In genomic region chr11:123751777-123752176, GRCh38 we compare ENCODE assay signal across 21 cellular contexts. TPM values are rescaled to one million over a fixed set of nuclear protein-coding genes. Genes with fewer than 3 reads are reported as not detected.
A peak's percentile ranks its signal among the peaks of the same experiment; 100 is the strongest.
DNase-seq lines count a peak whose midpoint lies in the region; ATAC-seq and TF ChIP-seq lines count a peak whose summit lies in the region.
"Had no signal": no experiment of that assay in that cellular context is flagged by ENCODE, and none has a peak within 500 bp of the region (broad histone marks: within the 10 kb centered on the region; RNA-seq: fewer than 3 reads in every experiment).

No MANE protein-coding gene starts in this region.

- ATAC-seq in left lung (peak; percentile 59), HG03025 (IDR thresholded peaks at IDR 0.05; ENCODE audit: low FRiP score, unreplicated experiment) (no peak)
- ATAC-seq: CD8-positive, alpha-beta T cell had no signal

- TF ChIP-seq CTCF in left lung (IDR thresholded peaks at IDR 0.05) (no peak), thyroid gland (IDR thresholded peaks at IDR 0.05) (no peak)

- H3K36me3 ChIP-seq in left lung, result no peaks in the 10 kb centered on the region
- no peaks in the 10 kb centered on the region for H3K36me3 ChIP-seq in thyroid gland
- H3K36me3 ChIP-seq: BLaER1, HAP-1 had no signal

- H3K27me3 ChIP-seq in left lung, result no peaks in the 10 kb centered on the region
- no peaks in the 10 kb centered on the region for H3K27me3 ChIP-seq in thyroid gland
- H3K27me3 ChIP-seq: BLaER1 had no signal

- TF ChIP-seq POLR2A in thyroid gland (IDR thresholded peaks at IDR 0.05), result no peak

- intact Hi-C loops in left lung (cut with DNase I), result no loop called here
- intact Hi-C loops in thyroid gland (cut with DNase I), result no loop called here

- WGBS in thyroid gland, 2 donors, result 30 to 33% methylated on average over 1 of the region's 1 CpG

- no peak overlapping the region for H3K4me3 ChIP-seq in left lung
- no peak overlapping the region for H3K4me3 ChIP-seq in thyroid gland (replicated peaks in 1 of 3)
- H3K4me3 ChIP-seq: BLaER1, HAP-1 had no signal

- H3K9me3 ChIP-seq in left lung, result no peaks in the 10 kb centered on the region
- no peaks in the 10 kb centered on the region for H3K9me3 ChIP-seq in thyroid gland
- H3K9me3 ChIP-seq: HAP-1 had no signal

- H3K4me1 ChIP-seq in left lung (no peaks in the 10 kb centered on the region), thyroid gland (no peaks in the 10 kb centered on the region)
- H3K4me1 ChIP-seq: BLaER1, HAP-1 had no signal

- H3K27ac ChIP-seq in left lung, result no peak overlapping the region
- no peak overlapping the region for H3K27ac ChIP-seq in thyroid gland
- H3K27ac ChIP-seq: 22Rv1, BLaER1, C4-2B had no signal

- DNase-seq in DMS53 (lab: John Stamatoyannopoulos, UW) (peak; percentile 24), DMS53 treated with DMSO at 0.1 percent for 48 hours (lab: John Stamatoyannopoulos, UW; ENCODE audit: unreplicated experiment) (no peak), left lung (no peak), thyroid gland (peak; percentile 16 to 19), NCI-H526 treated with DMSO at 0.1 percent for 48 hours (lab: John Stamatoyannopoulos, UW) (no peak), inferior parietal cortex (ENCODE audit: extremely low spot score) (no peak), NCI-H1048 (lab: John Stamatoyannopoulos, UW) (no peak)
- DNase-seq: CD4-positive, CD25-positive, alpha-beta regulatory T cell; CD8-positive, alpha-beta T cell; DMS153; DMS79 treated with DMSO at 0.1 percent for 48 hours; GOT3; HFFc6 had no signal

RNA-seq across cellular contexts. Expression of gene OR6X1, which starts 2.5 kb away (rescaled TPM):
- total RNA-seq in left lung (not detected), thyroid gland (not detected)
- total RNA-seq: B cell; Caco-2; CD4-positive, CD25-positive, alpha-beta regulatory T cell; CD8-positive, alpha-beta T cell; Daoy; HFFc6 had no signal

RNA-seq across cellular contexts. Expression of gene ZNF202, which starts 10.3 kb away (rescaled TPM):
- total RNA-seq in left lung (1 to 10 TPM; 6.6 to 10.0 TPM), thyroid gland (10 to 100 TPM in 1 of 4 donors, 1 to 10 TPM in 3; 5.2 to 12.5 (median 8.2) TPM)

RNA-seq across cellular contexts. Expression of gene OR6M1, which starts 54.4 kb away (rescaled TPM):
- total RNA-seq in left lung (not detected), thyroid gland (not detected)
- total RNA-seq: B cell; Caco-2; CD4-positive, CD25-positive, alpha-beta regulatory T cell; CD8-positive, alpha-beta T cell; Daoy; HFFc6 had no signal

Comparison
In these comparisons a context has a peak if more than half of its experiments do, and no peak if none do; other contexts are left out.
1. DNase-seq: peak in DMS53 (single experiment) and thyroid gland (2 of 2); none in DMS53 treated with DMSO at 0.1 percent for 48 hours (single experiment), left lung (0 of 2), NCI-H526 treated with DMSO at 0.1 percent for 48 hours (single experiment), inferior parietal cortex (single experiment) and NCI-H1048 (single experiment).